Comparison of ENCODE assay signal across 20 cellular contexts in genomic region chr7:149307775-149308501, GRCh38. TPM values are rescaled to one million over a fixed set of nuclear protein-coding genes. Genes with fewer than 3 reads are reported as not detected.
DNase-seq lines count a peak whose midpoint lies in the region; ATAC-seq and TF ChIP-seq lines count a peak whose summit lies in the region.
"Had no signal": no experiment of that assay in that cellular context is flagged by ENCODE, and none has a peak within 500 bp of the region (broad histone marks: within the 10 kb centered on the region; RNA-seq: fewer than 3 reads in every experiment).

No MANE protein-coding gene starts in this region.

- no peak overlapping the region for H4K8ac ChIP-seq in H9 (replicated peaks; ENCODE audit: insufficient read length, low read depth, low read length)

- H3K56ac ChIP-seq in H9 (ENCODE audit: insufficient read length, low read depth, low read length): no peak overlapping the region

- H3K23ac ChIP-seq in H9 (ENCODE audit: insufficient read length, low read depth, low read length): no peak overlapping the region

- no peaks in the 10 kb centered on the region; the same call in none of the 2 replicates for H3K27me3 Mint-ChIP-seq in H9 (ENCODE audit: low read depth)
- H3K27me3 Mint-ChIP-seq: CD4-positive, CD25-positive, alpha-beta regulatory T cell had no signal

- H4K91ac ChIP-seq in H9 (ENCODE audit: insufficient read length, low read depth, low read length): no peak overlapping the region

- H2BK12ac ChIP-seq in H9 (ENCODE audit: insufficient read length, low read depth, low read length): no peak overlapping the region

- H3K36me3 ChIP-seq in prostate gland: no peaks in the 10 kb centered on the region
- no peaks in the 10 kb centered on the region for H3K36me3 ChIP-seq in lower lobe of right lung
- H3K36me3 ChIP-seq: BLaER1 had no signal

- H3K79me2 ChIP-seq in H9 (ENCODE audit: insufficient read depth, low read length): no peaks in the 10 kb centered on the region

- no peak overlapping the region for H3K27ac Mint-ChIP-seq in H9
- H3K27ac Mint-ChIP-seq: B cell; CD4-positive, CD25-positive, alpha-beta regulatory T cell; CD8-positive, alpha-beta T cell had no signal

- H2BK5ac ChIP-seq in H9 (ENCODE audit: insufficient read length, low read length): no peak overlapping the region

- H4K20me1 ChIP-seq in H9 (ENCODE audit: control insufficient read depth, insufficient read depth, insufficient read length): no peaks in the 10 kb centered on the region
- H4K20me1 ChIP-seq: BLaER1 had no signal

- H3K4me1 ChIP-seq in H9 (ENCODE audit: insufficient read depth, low read length): no peaks in the 10 kb centered on the region
- H3K4me1 ChIP-seq in prostate gland (replicated peaks): no peaks in the 10 kb centered on the region
- no peaks in the 10 kb centered on the region for H3K4me1 ChIP-seq in lower lobe of right lung
- H3K4me1 ChIP-seq: BLaER1, Caco-2 had no signal

- no CpG with 5 or more reads among the region's 16 CpGs for whole genome bisulfite sequencing in H9 (ENCODE audit: extremely low coverage, insufficient read length, low lambda C conversion rate)
- 94% methylated on average over 16 of the region's 16 CpGs for WGBS in prostate gland

- H3K27ac ChIP-seq in H9 (ENCODE audit: insufficient read length, low read depth, low read length) (no peak overlapping the region), prostate gland (no peak overlapping the region), lower lobe of right lung (no peak overlapping the region)
- H3K27ac ChIP-seq: BLaER1, C4-2B had no signal

- H3K4me2 ChIP-seq in H9 (ENCODE audit: insufficient read depth, insufficient read length, low read length): no peak overlapping the region
- H3K4me2 ChIP-seq: BLaER1 had no signal

- no peak for TF ChIP-seq POLR2A in prostate gland (IDR thresholded peaks at IDR 0.05)

- H2AFZ ChIP-seq in H9 (ENCODE audit: low read length): no peak overlapping the region

- H3K18ac ChIP-seq in H9 (ENCODE audit: insufficient read length, low read depth, low read length): peak overlapping the region; percentile 6

- H3K9me3 Mint-ChIP-seq in H9: peaks cover 0 to 3% of the 10 kb centered on the region in 2 experiments; a peak in 1 of 5 replicates
- H3K9me3 Mint-ChIP-seq: CD8-positive, alpha-beta T cell had no signal

- H3K4me1 Mint-ChIP-seq in H9: no peaks in the 10 kb centered on the region; a peak in 1 of 4 replicates
- H3K4me1 Mint-ChIP-seq: B cell had no signal

- no peak overlapping the region; the same call in 1 of the 2 replicates for H2BK15ac ChIP-seq in H9 (ENCODE audit: low read depth, low read length)

- H2AK5ac ChIP-seq in H9 (ENCODE audit: insufficient read length, low read length): no peak overlapping the region

- H3K9me3 ChIP-seq in H9 (ENCODE audit: control insufficient read depth, low read depth, low read length) (no peaks in the 10 kb centered on the region), prostate gland (no peaks in the 10 kb centered on the region), lower lobe of right lung (no peaks in the 10 kb centered on the region)
- H3K9me3 ChIP-seq: BLaER1, Caco-2 had no signal

- in situ Hi-C loops in GM13976 (cut with MboI; ENCODE audit: low sequenced_read_pairs, unreplicated experiment): no loop called here

- no peak overlapping the region for H3K4ac ChIP-seq in H9 (ENCODE audit: low read depth, low read length)

- no peak overlapping the region for H2BK20ac ChIP-seq in H9 (ENCODE audit: low read depth, low read length, poor library complexity, severe bottlenecking)

- no peak overlapping the region for H3K4me3 ChIP-seq in prostate gland
- H3K4me3 ChIP-seq in lower lobe of right lung: no peak overlapping the region
- H3K4me3 ChIP-seq: BLaER1 had no signal

- no peaks in the 10 kb centered on the region for H3K36me3 Mint-ChIP-seq in H9 (ENCODE audit: insufficient read depth in 1 of 3, low read depth in 3 of 3)
- H3K36me3 Mint-ChIP-seq: CD4-positive, CD25-positive, alpha-beta regulatory T cell; CD8-positive, alpha-beta T cell had no signal

- ATAC-seq in lower lobe of right lung: no peak
- ATAC-seq: CD8-positive, alpha-beta T cell; HCT116 had no signal

- H3T11ph ChIP-seq in H9 (ENCODE audit: low read length): no peak overlapping the region

- H3K4me3 Mint-ChIP-seq in H9: no peak overlapping the region
- H3K4me3 Mint-ChIP-seq: B cell; CD4-positive, CD25-positive, alpha-beta regulatory T cell; CD8-positive, alpha-beta T cell had no signal

- H3K79me1 ChIP-seq in H9 (ENCODE audit: insufficient read depth, low read depth, low read length, poor library complexity, severe bottlenecking): no peaks in the 10 kb centered on the region

- intact Hi-C loops in prostate gland (cut with DNase I) (no loop called here), lower lobe of right lung (cut with DNase I) (no loop called here)

- no peak overlapping the region for H2BK120ac ChIP-seq in H9 (ENCODE audit: low read depth, low read length, poor library complexity, severe bottlenecking)

- H3K23me2 ChIP-seq in H9 (ENCODE audit: insufficient read length, low read depth, low read length, poor library complexity, severe bottlenecking): no peaks in the 10 kb centered on the region

- H3K27me3 ChIP-seq in H9 (ENCODE audit: insufficient read depth, low read length) (no peaks in the 10 kb centered on the region), prostate gland (replicated peaks; ENCODE audit: insufficient read depth) (no peaks in the 10 kb centered on the region), lower lobe of right lung (ENCODE audit: low read depth) (no peaks in the 10 kb centered on the region)
- H3K27me3 ChIP-seq: BLaER1 had no signal

- no peak for TF ChIP-seq CTCF in GM13976 (IDR thresholded peaks at IDR 0.05; ENCODE audit: borderline replicate concordance, control extremely low read depth, extremely low read depth, insufficient read depth, missing control alignments)
- no peak for TF ChIP-seq CTCF in H9 (conservative IDR thresholded peaks at IDR 0.05)
- no peak for TF ChIP-seq CTCF in prostate gland (IDR thresholded peaks at IDR 0.05)
- no peak for TF ChIP-seq CTCF in lower lobe of right lung (IDR thresholded peaks at IDR 0.05)

- no peak overlapping the region for H3K14ac ChIP-seq in H9 (ENCODE audit: insufficient read depth, low read length)

- H3K9ac ChIP-seq in H9 (ENCODE audit: extremely low read depth, insufficient read length, low read length): no peak overlapping the region
- H3K9ac ChIP-seq: BLaER1 had no signal

- DNase-seq in GM13976 (ENCODE audit: low spot score) (peak; percentile 5), H9 (no peak), islet precursor cell (peak; percentile 49), prostate gland (ENCODE audit: low spot score) (peak; percentile 1), germinal center (ENCODE audit: low spot score) (no peak), lower lobe of right lung (no peak), ecto neural progenitor cell (ENCODE audit: low spot score) (no peak), MV-4-11 (lab: John Stamatoyannopoulos, UW) (no peak)
- DNase-seq: Caco-2; CD4-positive, CD25-positive, alpha-beta regulatory T cell; CD8-positive, alpha-beta T cell; DMS 273 treated with DMSO at 0.1 percent for 48 hours; DMS79; EL; GDM1; H7 had no signal

- no peak overlapping the region for H4K5ac ChIP-seq in H9 (ENCODE audit: insufficient read length, low read depth, low read length)

RNA-seq across cellular contexts. Expression of gene ZNF783, which starts 45.9 kb away (rescaled TPM):
- total RNA-seq in H9 (2021) (13.5 and 13.6 TPM in 2 replicates), prostate gland (10 to 100 TPM; 10.7 to 20.7 TPM), lower lobe of right lung (15.1 TPM)

Comparison
In these comparisons a context has a peak if more than half of its experiments do, and no peak if none do; other contexts are left out.
1. DNase-seq: peak in GM13976 (single experiment), islet precursor cell (single experiment) and prostate gland (single experiment); none in H9 (single experiment), germinal center (single experiment), lower lobe of right lung (single experiment), ecto neural progenitor cell (single experiment) and MV-4-11 (single experiment).